ENCODE assay signal across 8 cellular contexts in genomic region chr9:134391319-134392231, GRCh38.
DNase-seq lines count a peak whose midpoint lies in the region; ATAC-seq and TF ChIP-seq lines count a peak whose summit lies in the region.

No MANE protein-coding gene starts in this region.

- H3K9me3 Mint-ChIP-seq in natural killer cell: peaks cover 3% of the 10 kb centered on the region in 2 donors

- no peak for TF ChIP-seq EP300 in ovary (IDR thresholded peaks at IDR 0.05)

- intact Hi-C loops in natural killer cell (cut with micrococcal nuclease) (loop anchor here (10.0 kb wide), 1 partner anchor 67 kb away; the partner anchor contains the start of gene RXRA), ovary (cut with DNase I) (no loop called here)

- H3K36me3 ChIP-seq in ovary: no peaks in the 10 kb centered on the region

- ATAC-seq in GM18867 (IDR thresholded peaks at IDR 0.05; ENCODE audit: unreplicated experiment) (peak; percentile 49), HG03039 (IDR thresholded peaks at IDR 0.05; ENCODE audit: unreplicated experiment) (peak; percentile 42), natural killer cell (peak; percentile 39 to 75 (median 69))

- peak; percentile 91 for DNase-seq in activated CD8-positive, alpha-beta memory T cell treated with anti-CD3 and anti-CD28 coated beads for 24 hours
- DNase-seq in natural killer cell (peak; percentile 52), GDM1 (lab: John Stamatoyannopoulos, UW) (no peak), hypothalamus (lab: John Stamatoyannopoulos, UW) (no peak), ovary (no peak), DMS53 (lab: John Stamatoyannopoulos, UW) (no peak)

- no peaks in the 10 kb centered on the region for H3K27me3 ChIP-seq in ovary

- peak overlapping the region; percentile 70 for H3K4me3 Mint-ChIP-seq in natural killer cell

- no peak for TF ChIP-seq CTCF in natural killer cell (IDR thresholded peaks at IDR 0.05)
- no peak for TF ChIP-seq CTCF in ovary (IDR thresholded peaks at IDR 0.05)

- no peaks in the 10 kb centered on the region for H3K27me3 Mint-ChIP-seq in natural killer cell (ENCODE audit: low read depth in 2 of 2)

- no peak overlapping the region for H3K27ac ChIP-seq in ovary

- H3K27ac Mint-ChIP-seq in natural killer cell: peak overlapping the region; percentile 81 to 86

- no peaks in the 10 kb centered on the region for H3K9me3 ChIP-seq in ovary

- peaks cover 25% of the 10 kb centered on the region for H3K4me1 ChIP-seq in ovary (ENCODE audit: insufficient read depth)

- H3K4me3 ChIP-seq in ovary: no peak overlapping the region

- H3K36me3 Mint-ChIP-seq in natural killer cell: no peaks in the 10 kb centered on the region

- no peak for TF ChIP-seq POLR2A in ovary (IDR thresholded peaks at IDR 0.05)

- 83 to 90% (median 84%) methylated on average over 34 to 35 of the region's 35 CpGs for WGBS in ovary, 3 donors

- H3K4me1 Mint-ChIP-seq in natural killer cell: peaks cover 47 to 75% of the 10 kb centered on the region in 2 donors

Comparison
In these comparisons a context has a peak if more than half of its experiments do, and no peak if none do; other contexts are left out.
1. DNase-seq: peak in activated CD8-positive, alpha-beta memory T cell treated with anti-CD3 and anti-CD28 coated beads for 24 hours (single experiment) and natural killer cell (single experiment); none in GDM1 (single experiment), hypothalamus (0 of 51), ovary (0 of 5) and DMS53 (single experiment).
2. Peak in every context shown above with its lines, with median percentiles within 50 percentile points of each other: ATAC-seq.